In the genomic region with DNA sequence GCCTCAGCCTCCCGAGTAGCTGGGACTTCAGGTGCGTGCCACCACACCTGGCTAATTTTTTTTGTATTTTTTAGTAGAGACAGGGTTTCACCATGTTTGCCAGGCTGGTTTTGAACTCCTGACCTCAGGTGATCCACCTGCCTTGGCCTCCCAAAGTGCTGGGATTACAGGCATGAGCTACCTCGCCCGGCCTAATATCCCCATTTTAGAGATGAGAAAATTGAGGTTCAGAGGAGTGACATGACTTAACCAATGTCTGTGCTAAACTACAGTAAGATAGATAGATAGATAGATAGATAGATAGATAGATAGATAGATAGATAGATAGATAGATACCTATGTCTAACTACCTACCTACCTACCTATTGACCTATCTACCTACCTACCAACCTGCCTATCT, we compare ENCODE assay signal across 7 cellular contexts. TPM values are rescaled to one million over a fixed set of nuclear protein-coding genes. Genes with fewer than 3 reads are reported as not detected.
DNase-seq lines count a peak whose midpoint lies in the region; ATAC-seq, FAIRE-seq and TF ChIP-seq lines count a peak whose summit lies in the region.
"Not testable (repeated sequence)": the region's sequence is repeated elsewhere in the genome, so short reads cannot be mapped to it uniquely, and the experiment has no call there.

No MANE protein-coding gene starts in this region.

- DNase-seq in A549 (ENCODE audit: low read depth in 1 of 2, low spot score in 1 of 2); GM23248; PC-3; MCF 10A (ENCODE audit: unreplicated experiment); left ventricle myocardium inferior: not testable (repeated sequence)

- H3K4me2 ChIP-seq in A549: peak overlapping the region; percentile 73; the same call in 1 of the 3 replicates
- peak overlapping the region; percentile 71 for H3K4me2 ChIP-seq in GM23248 (ENCODE audit: unreplicated experiment)
- H3K4me2 ChIP-seq in PC-3 (ENCODE audit: low read length): not testable (repeated sequence)

- ATAC-seq in A549, PC-3: not testable (repeated sequence)

- not testable (repeated sequence) for TF ChIP-seq POLR2A in A549 (IDR thresholded peaks at IDR 0.05; ENCODE audit: low read length)

- intact Hi-C loops in PC-3 (cut with micrococcal nuclease); MCF 10A (cut with micrococcal nuclease); left ventricle myocardium inferior (cut with micrococcal nuclease): not testable (repeated sequence)

- not testable (repeated sequence) for H3K4me3 Mint-ChIP-seq in MCF 10A (ENCODE audit: unreplicated experiment)

- not testable (repeated sequence) for H3K9me2 ChIP-seq in GM23248 (ENCODE audit: insufficient read depth); PC-3 (replicated peaks; ENCODE audit: low read length)

- peak overlapping the region; percentile 83 for H3K27ac Mint-ChIP-seq in MCF 10A (ENCODE audit: low read depth, unreplicated experiment)

- H4K20me1 ChIP-seq in GM23248 (ENCODE audit: insufficient read depth); PC-3 (ENCODE audit: low read length): not testable (repeated sequence)

- not testable (repeated sequence) for H3K36me3 Mint-ChIP-seq in MCF 10A (ENCODE audit: insufficient read depth, unreplicated experiment)

- POLR2A ChIA-PET in A549 (lab: Yijun Ruan, JAX) (interaction anchor here (1.1 to 3.5 kb wide), 4 partner anchors 14 to 39 kb away, joined by 5 to 26 read pairs (median 14); partner anchors contain the start of gene PTGES), MCF 10A (lab: Yijun Ruan, JAX) (interaction anchor here (0.5 to 9.8 kb wide), 12 partner anchors 9 to 959 kb away, joined by 3 to 293 read pairs (median 7); partner anchors contain the start of gene PTGES)
- POLR2A ChIA-PET in PC-3 (lab: Charles Lee; ENCODE audit: unreplicated experiment): not testable (repeated sequence)

- not testable (repeated sequence) for H3K27me3 Mint-ChIP-seq in MCF 10A (ENCODE audit: insufficient read depth, unreplicated experiment)

- not testable (repeated sequence) for BruUV-seq in PC-3 (replicated peaks; lab: Mats Ljungman, UMichigan); MCF 10A (replicated peaks; lab: Mats Ljungman, UMichigan)

- not testable (repeated sequence) for TF ChIP-seq RAD21 in A549 (conservative IDR thresholded peaks at IDR 0.05 in 1 of 2, IDR thresholded peaks at IDR 0.05 in 1 of 2)

- H3K4me3 ChIP-seq in A549; GM23248; PC-3 (ENCODE audit: low read length); left ventricle myocardium inferior; muscle layer of duodenum (ENCODE audit: low read depth in 1 of 2, low read length in 2 of 2); subcutaneous abdominal adipose tissue (ENCODE audit: low read depth in 1 of 5, low read length in 5 of 5): not testable (repeated sequence)

- FAIRE-seq in A549 (lab: Jason Lieb, UNC): not testable (repeated sequence)

- H3K4me1 Mint-ChIP-seq in MCF 10A (ENCODE audit: insufficient read depth, unreplicated experiment): peaks cover 50% of the 10 kb centered on the region

- CTCF ChIA-PET in A549 (lab: Yijun Ruan, JAX): interaction anchor here (1.2 to 26.1 kb wide), 10 partner anchors 8 to 637 kb away, joined by 3 to 1179 read pairs (median 6); partner anchors contain the start of gene PTGES
- CTCF ChIA-PET in PC-3 (lab: Charles Lee): not testable (repeated sequence)
- CTCF ChIA-PET in MCF 10A (lab: Yijun Ruan, JAX): interaction anchor here (0.6 to 12.6 kb wide), 7 partner anchors 8 to 956 kb away, joined by 3 to 145 read pairs (median 5); no protein-coding TSS in a partner anchor

- peaks cover 61% of the 10 kb centered on the region for H3K4me1 ChIP-seq in A549
- peaks cover 16% of the 10 kb centered on the region for H3K4me1 ChIP-seq in GM23248 (ENCODE audit: insufficient read depth)
- H3K4me1 ChIP-seq in PC-3 (ENCODE audit: insufficient read depth, low read length): peaks cover 33% of the 10 kb centered on the region
- H3K4me1 ChIP-seq in left ventricle myocardium inferior: peaks cover 16% of the 10 kb centered on the region
- peaks cover 5 to 12% of the 10 kb centered on the region in 2 donors for H3K4me1 ChIP-seq in muscle layer of duodenum (ENCODE audit: control insufficient read depth in 1 of 2, insufficient read depth in 2 of 2, low read length in 2 of 2)
- peaks cover 4 to 25% (median 16%) of the 10 kb centered on the region in 5 donors for H3K4me1 ChIP-seq in subcutaneous abdominal adipose tissue (ENCODE audit: control insufficient read depth in 5 of 5, insufficient read depth in 5 of 5, low read length in 5 of 5)

- TF ChIP-seq CTCF in A549 (IDR thresholded peaks at IDR 0.05); PC-3 (conservative IDR thresholded peaks at IDR 0.05; ENCODE audit: low read depth, low read length); MCF 10A (IDR thresholded peaks at IDR 0.05; ENCODE audit: unreplicated experiment); left ventricle myocardium inferior (IDR thresholded peaks at IDR 0.05; ENCODE audit: borderline replicate concordance): not testable (repeated sequence)

- H3K9me3 ChIP-seq in A549; GM23248 (ENCODE audit: low read depth); PC-3 (ENCODE audit: low read length); left ventricle myocardium inferior (replicated peaks); muscle layer of duodenum (ENCODE audit: control insufficient read depth in 1 of 2, low read length in 2 of 2); subcutaneous abdominal adipose tissue (ENCODE audit: control insufficient read depth in 5 of 5, low read length in 5 of 5): not testable (repeated sequence)

- H3K9me3 Mint-ChIP-seq in MCF 10A (ENCODE audit: unreplicated experiment): not testable (repeated sequence)

- H2AFZ ChIP-seq in GM23248; PC-3 (ENCODE audit: low read length): not testable (repeated sequence)

- H3K9ac ChIP-seq in GM23248 (peak overlapping the region; percentile 78), PC-3 (ENCODE audit: low read length) (0 out of 2 replicates have a peak overlapping the region, but pooled peaks have one; percentile 72)
- H3K9ac ChIP-seq in subcutaneous abdominal adipose tissue (ENCODE audit: low read length in 5 of 5): not testable (repeated sequence)

- H3K27ac ChIP-seq in A549: peak overlapping the region; percentile 88 to 89
- H3K27ac ChIP-seq in GM23248: peak overlapping the region; percentile 90
- peak overlapping the region; percentile 86 for H3K27ac ChIP-seq in PC-3 (ENCODE audit: low read length)
- peak overlapping the region; percentile 77 for H3K27ac ChIP-seq in left ventricle myocardium inferior (replicated peaks)
- H3K27ac ChIP-seq in muscle layer of duodenum (ENCODE audit: low read length): peak overlapping the region; percentile 4
- peak overlapping the region; percentile 67 for H3K27ac ChIP-seq in subcutaneous abdominal adipose tissue (ENCODE audit: low read depth, low read length)

- H3K79me2 ChIP-seq in GM23248 (ENCODE audit: insufficient read depth); PC-3 (ENCODE audit: low read length): not testable (repeated sequence)

- WGBS in A549 (ENCODE audit: missing lambda C conversion rate): 99% methylated on average over 4 of the region's 4 CpGs
- WGBS in GM23248 (ENCODE audit: low coverage in 1 of 2, low lambda C conversion rate in 2 of 2, missing lambda C conversion rate in 2 of 2), 2 experiments: 75 to 80% methylated on average over 4 of the region's 4 CpGs

- not testable (repeated sequence) for H3K27me3 ChIP-seq in GM23248 (replicated peaks; ENCODE audit: insufficient read depth); PC-3 (ENCODE audit: low read length); left ventricle myocardium inferior (ENCODE audit: low read depth); muscle layer of duodenum (ENCODE audit: low read depth, low read length); subcutaneous abdominal adipose tissue (ENCODE audit: control insufficient read depth in 5 of 5, insufficient read depth in 4 of 5, low read length in 5 of 5)

- in situ Hi-C loops in GM23248 (cut with MboI): not testable (repeated sequence)

- H3F3A ChIP-seq in GM23248 (ENCODE audit: insufficient read depth): peaks cover 12% of the 10 kb centered on the region
- not testable (repeated sequence) for H3F3A ChIP-seq in PC-3 (ENCODE audit: low read length, unreplicated experiment)

- H3K36me3 ChIP-seq in GM23248 (ENCODE audit: low read depth); PC-3 (ENCODE audit: low read depth, low read length); left ventricle myocardium inferior; muscle layer of duodenum (ENCODE audit: control insufficient read depth in 1 of 2, insufficient read depth in 2 of 2, low read length in 2 of 2); subcutaneous abdominal adipose tissue (ENCODE audit: control insufficient read depth in 5 of 5, insufficient read depth in 5 of 5, low read length in 5 of 5): not testable (repeated sequence)

- TF ChIP-seq EP300 in A549 (IDR thresholded peaks at IDR 0.05): not testable (repeated sequence)

RNA-seq across cellular contexts. Expression of gene PTGES, which starts 23.3 kb away (rescaled TPM):
- 19.1 and 22.1 TPM in 2 replicates for polyA plus RNA-seq in A549 (2011; rRNA removed)
- 30.0 and 40.9 TPM in 2 replicates for polyA plus RNA-seq in A549 (2012; cell fraction: cytosol; rRNA removed)
- 14.0 and 16.6 TPM in 2 replicates for polyA plus RNA-seq in A549 (2012; cell fraction: nucleus; rRNA removed)
- 48.1 to 58.8 TPM (median 53.7 TPM) in 3 replicates for polyA plus RNA-seq in A549 (2017; fragmentation: RNase III; extraction: RNeasy Plus Mini Kit Qiagen cat#74134 plus additional on column Dnase treatment)
- polyA minus RNA-seq in A549 (2011; rRNA and poly(A)+ RNA removed): 19.5 and 23.8 TPM in 2 replicates
- total RNA-seq in GM23248 (2014; rRNA removed; shearing (Covaris generic)): 8.3 and 12.6 TPM in 2 replicates
- polyA plus RNA-seq in GM23248 (2016; fragmentation: Nextera tagmentation; extraction: Ambion mirVana): 22.0 and 22.4 TPM in 2 replicates
- total RNA-seq in PC-3 (2014; rRNA removed): 21.0 and 26.8 TPM in 2 replicates
- 74.0 and 96.6 TPM in 2 replicates for total RNA-seq in MCF 10A (2022)
- 1.9 TPM for total RNA-seq in left ventricle myocardium inferior

RNA-seq across cellular contexts. Expression of gene TOR1B, which starts 26.9 kb away (rescaled TPM):
- polyA plus RNA-seq in A549 (2011; rRNA removed) (32.4 and 38.0 TPM in 2 replicates), A549 (2017; fragmentation: RNase III; extraction: RNeasy Plus Mini Kit Qiagen cat#74134 plus additional on column Dnase treatment) (23.3 to 26.9 TPM (median 24.9 TPM) in 3 replicates), GM23248 (2016; fragmentation: Nextera tagmentation; extraction: Ambion mirVana) (34.5 and 37.9 TPM in 2 replicates)
- 14.0 and 19.1 TPM in 2 replicates for polyA plus RNA-seq in A549 (2012; cell fraction: cytosol; rRNA removed)
- 22.8 and 23.4 TPM in 2 replicates for polyA plus RNA-seq in A549 (2012; cell fraction: nucleus; rRNA removed)
- polyA minus RNA-seq in A549 (2011; rRNA and poly(A)+ RNA removed): 17.9 and 21.1 TPM in 2 replicates
- total RNA-seq in GM23248 (2014; rRNA removed; shearing (Covaris generic)): 47.6 and 55.1 TPM in 2 replicates
- total RNA-seq in PC-3 (2014; rRNA removed) (11.0 and 12.8 TPM in 2 replicates), MCF 10A (2022) (14.7 and 14.8 TPM in 2 replicates), left ventricle myocardium inferior (10.6 TPM)

RNA-seq across cellular contexts. Expression of gene TOR1A, which starts 47.8 kb away (rescaled TPM):
- polyA plus RNA-seq in A549 (2011; rRNA removed) (74.9 and 77.3 TPM in 2 replicates), A549 (2017; fragmentation: RNase III; extraction: RNeasy Plus Mini Kit Qiagen cat#74134 plus additional on column Dnase treatment) (52.3 to 58.7 TPM (median 54.0 TPM) in 3 replicates), GM23248 (2016; fragmentation: Nextera tagmentation; extraction: Ambion mirVana) (101 and 102 TPM in 2 replicates)
- 52.8 and 62.0 TPM in 2 replicates for polyA plus RNA-seq in A549 (2012; cell fraction: cytosol; rRNA removed)
- polyA plus RNA-seq in A549 (2012; cell fraction: nucleus; rRNA removed): 42.8 and 52.6 TPM in 2 replicates
- 35.7 and 38.4 TPM in 2 replicates for polyA minus RNA-seq in A549 (2011; rRNA and poly(A)+ RNA removed)
- total RNA-seq in GM23248 (2014; rRNA removed; shearing (Covaris generic)): 63.6 and 73.6 TPM in 2 replicates
- total RNA-seq in PC-3 (2014; rRNA removed) (28.2 and 29.8 TPM in 2 replicates), MCF 10A (2022) (33.6 and 40.4 TPM in 2 replicates), left ventricle myocardium inferior (12.9 TPM)

RNA-seq across cellular contexts. Expression of gene C9orf78, which starts 59.0 kb away (rescaled TPM):
- polyA plus RNA-seq in A549 (2011; rRNA removed) (58.0 and 91.4 TPM in 2 replicates), A549 (2017; fragmentation: RNase III; extraction: RNeasy Plus Mini Kit Qiagen cat#74134 plus additional on column Dnase treatment) (111 to 131 TPM (median 127 TPM) in 3 replicates), GM23248 (2016; fragmentation: Nextera tagmentation; extraction: Ambion mirVana) (79.7 and 80.7 TPM in 2 replicates)
- 34.3 and 38.0 TPM in 2 replicates for polyA plus RNA-seq in A549 (2012; cell fraction: cytosol; rRNA removed)
- 6.0 and 10.5 TPM in 2 replicates for polyA plus RNA-seq in A549 (2012; cell fraction: nucleus; rRNA removed)
- polyA minus RNA-seq in A549 (2011; rRNA and poly(A)+ RNA removed): 7.8 and 8.7 TPM in 2 replicates
- 46.8 and 66.0 TPM in 2 replicates for total RNA-seq in GM23248 (2014; rRNA removed; shearing (Covaris generic))
- total RNA-seq in PC-3 (2014; rRNA removed) (42.4 and 57.4 TPM in 2 replicates), MCF 10A (2022) (27.6 and 30.0 TPM in 2 replicates), left ventricle myocardium inferior (30.0 TPM)

RNA-seq across cellular contexts. Expression of gene USP20, which starts 59.2 kb away (rescaled TPM):
- polyA plus RNA-seq in A549 (2011; rRNA removed) (3.8 and 3.9 TPM in 2 replicates), A549 (2017; fragmentation: RNase III; extraction: RNeasy Plus Mini Kit Qiagen cat#74134 plus additional on column Dnase treatment) (5.0 to 5.9 TPM (median 5.9 TPM) in 3 replicates), GM23248 (2016; fragmentation: Nextera tagmentation; extraction: Ambion mirVana) (15.7 and 15.8 TPM in 2 replicates)
- polyA plus RNA-seq in A549 (2012; cell fraction: cytosol; rRNA removed): 6.7 and 7.7 TPM in 2 replicates
- 27.3 and 32.5 TPM in 2 replicates for polyA plus RNA-seq in A549 (2012; cell fraction: nucleus; rRNA removed)
- polyA minus RNA-seq in A549 (2011; rRNA and poly(A)+ RNA removed): 6.6 and 8.8 TPM in 2 replicates
- 7.3 and 10.3 TPM in 2 replicates for total RNA-seq in GM23248 (2014; rRNA removed; shearing (Covaris generic))
- total RNA-seq in PC-3 (2014; rRNA removed) (15.0 and 16.2 TPM in 2 replicates), MCF 10A (2022) (14.7 and 17.1 TPM in 2 replicates), left ventricle myocardium inferior (13.2 TPM)

Comparison
In these comparisons a context has a peak if more than half of its experiments do, and no peak if none do; other contexts are left out.
1. H3K27ac ChIP-seq: peak in every context shown above with its lines; median percentile 90 in GM23248; 88 in A549; 86 in PC-3; 77 in left ventricle myocardium inferior; 67 in subcutaneous abdominal adipose tissue; 4 in muscle layer of duodenum.